ENCODE assay signal across 24 cellular contexts in genomic region chr3:170496868-170497140, GRCh38.
DNase-seq lines count a peak whose midpoint lies in the region; ATAC-seq and TF ChIP-seq lines count a peak whose summit lies in the region.
"Had no signal": no experiment of that assay in that cellular context is flagged by ENCODE, and none has a peak within 500 bp of the region (broad histone marks: within the 10 kb centered on the region; RNA-seq: fewer than 3 reads in every experiment).

No MANE protein-coding gene starts in this region.

- POLR2A ChIA-PET in T-cell (lab: Charles Lee): no interaction called here

- 79 to 91% methylated on average over 4 to 5 of the region's 6 CpGs for WGBS in body of pancreas, 2 donors

- H3K4me3 Mint-ChIP-seq in nephron: no peak overlapping the region
- no peak overlapping the region for H3K4me3 Mint-ChIP-seq in T-cell
- H3K4me3 Mint-ChIP-seq: CD14-positive monocyte; CD4-positive, alpha-beta T cell; CD8-positive, alpha-beta memory T cell; HFFc6 had no signal

- H3K27ac Mint-ChIP-seq in nephron (peak overlapping the region; percentile 83 to 92 (median 88)), T-cell (no peak overlapping the region)
- H3K27ac Mint-ChIP-seq: CD14-positive monocyte; CD4-positive, alpha-beta T cell; CD8-positive, alpha-beta memory T cell; HFFc6 had no signal

- no peaks in the 10 kb centered on the region for H3K36me3 ChIP-seq in body of pancreas (replicated peaks in 1 of 2; ENCODE audit: insufficient read depth in 1 of 2, low read depth in 2 of 2)
- H3K36me3 ChIP-seq: BLaER1 treated with 17β-estradiol and CSF1 and Interleukin-3, amounts not matched to agents 10 nM and 100 nM; HAP-1 had no signal

- H3K9me3 Mint-ChIP-seq in nephron: peaks cover 2% of the 10 kb centered on the region
- H3K9me3 Mint-ChIP-seq in T-cell: no peaks in the 10 kb centered on the region
- H3K9me3 Mint-ChIP-seq: CD4-positive, alpha-beta T cell; CD8-positive, alpha-beta memory T cell; HFFc6 had no signal

- CTCF ChIA-PET in T-cell (lab: Charles Lee): no interaction called here

- no peaks in the 10 kb centered on the region for H3K4me1 ChIP-seq in body of pancreas
- H3K4me1 ChIP-seq: BE2C; BLaER1 treated with 17β-estradiol and CSF1 and Interleukin-3, amounts not matched to agents 10 nM and 100 nM had no signal

- H3K4me3 ChIP-seq in dorsolateral prefrontal cortex (no peak overlapping the region), body of pancreas (no peak overlapping the region)
- H3K4me3 ChIP-seq: A549; BLaER1 treated with 17β-estradiol and CSF1 and Interleukin-3, amounts not matched to agents 10 nM and 100 nM; GM12878; HAP-1 had no signal

- intact Hi-C loops in dorsolateral prefrontal cortex (cut with DNase I) (loop anchor here in 1 of 2 donors (5.0 kb wide), 2 partner anchors 80 to 315 kb away; partner anchors contain the start of gene CLDN11), body of pancreas (cut with DNase I) (no loop called here)

- TF ChIP-seq CTCF in dorsolateral prefrontal cortex (IDR thresholded peaks at IDR 0.05 in 54 of 56, conservative IDR thresholded peaks at IDR 0.05 in 2 of 56; ENCODE audit: low read depth in 1 of 56, partially characterized antibody in 56 of 56) (no peak), nephron (IDR thresholded peaks at IDR 0.05; ENCODE audit: unreplicated experiment in 3 of 3) (no peak), body of pancreas (IDR thresholded peaks at IDR 0.05) (no peak)

- ATAC-seq in T-cell (replicated peaks in 1 of 4) (no peak), body of pancreas (no peak)
- ATAC-seq: A549, GM12878 had no signal

- no peaks in the 10 kb centered on the region for H3K9me3 ChIP-seq in body of pancreas
- H3K9me3 ChIP-seq: A549; BE2C; BLaER1 treated with 17β-estradiol and CSF1 and Interleukin-3, amounts not matched to agents 10 nM and 100 nM; HAP-1 had no signal

- TF ChIP-seq POLR2A in body of pancreas (IDR thresholded peaks at IDR 0.05): no peak

- H3K27me3 Mint-ChIP-seq in nephron (ENCODE audit: low read depth): peaks cover 12% of the 10 kb centered on the region
- no peaks in the 10 kb centered on the region for H3K27me3 Mint-ChIP-seq in T-cell
- H3K27me3 Mint-ChIP-seq: CD4-positive, alpha-beta T cell had no signal

- H3K27ac ChIP-seq in dorsolateral prefrontal cortex (peak overlapping the region in 39 of 59 donors; percentile 4 to 100 (median 47)), substantia nigra (ENCODE audit: low read depth, low read length, poor library complexity, severe bottlenecking) (peak overlapping the region; percentile 49), body of pancreas (no peak overlapping the region)
- H3K27ac ChIP-seq: A549; BLaER1 treated with 17β-estradiol and CSF1 and Interleukin-3, amounts not matched to agents 10 nM and 100 nM had no signal

- peaks cover 59% of the 10 kb centered on the region for H3K4me1 Mint-ChIP-seq in nephron
- H3K4me1 Mint-ChIP-seq in T-cell: no peaks in the 10 kb centered on the region
- H3K4me1 Mint-ChIP-seq: CD14-positive monocyte; CD8-positive, alpha-beta memory T cell had no signal

- H3K36me3 Mint-ChIP-seq in nephron (ENCODE audit: low read depth) (no peaks in the 10 kb centered on the region), T-cell (no peaks in the 10 kb centered on the region)
- H3K36me3 Mint-ChIP-seq: CD14-positive monocyte; CD8-positive, alpha-beta memory T cell had no signal

- DNase-seq in dorsolateral prefrontal cortex (no peak), substantia nigra (lab: John Stamatoyannopoulos, UW) (no peak), T-cell (no peak), body of pancreas (no peak), NCI-H226 (no peak)
- DNase-seq in activated naive CD4-positive, alpha-beta T cell treated with anti-CD3 and anti-CD28 coated beads, Interleukin-2, amount 50 U/mL, for 16 hours: no peak
- DNase-seq: 8988T; ACHN; AML-193; BE2C; CD4-positive, alpha-beta T cell; CD8-positive, alpha-beta memory T cell; DMS 273 treated with DMSO at 0.1 percent for 48 hours; DMS79; EL; GDM1; GOT3; HFFc6 had no signal

- no peaks in the 10 kb centered on the region for H3K27me3 ChIP-seq in dorsolateral prefrontal cortex
- H3K27me3 ChIP-seq in body of pancreas: no peaks in the 10 kb centered on the region
- H3K27me3 ChIP-seq: BE2C; BLaER1 treated with 17β-estradiol and CSF1 and Interleukin-3, amounts not matched to agents 10 nM and 100 nM had no signal

Comparison
In these comparisons a context has a peak if more than half of its experiments do, and no peak if none do; other contexts are left out.
1. H3K27ac ChIP-seq: peak in dorsolateral prefrontal cortex (39 of 59) and substantia nigra (single experiment); none in body of pancreas (0 of 4).
2. H3K27ac Mint-ChIP-seq: peak in nephron (3 of 3); none in T-cell (0 of 2).